ENCODE assay signal across 1 cellular context in genomic region chr3:10223676-10224639, GRCh38.
A peak's percentile ranks its signal among the peaks of the same experiment; 100 is the strongest.
TF ChIP-seq lines count a peak whose summit lies in the region.

No MANE protein-coding gene starts in this region.

TF ChIP-seq in HepG2, 621 proteins besides CTCF, POLR2A, EP300 and RAD21 (continued from another document):
- TF ChIP-seq PAXIP1 (CRISPR knock-in tag; conservative IDR thresholded peaks at IDR 0.05), result peak; percentile 88
- no peak for TF ChIP-seq ZC3H4 (CRISPR knock-in tag; IDR thresholded peaks at IDR 0.05; ENCODE audit: borderline replicate concordance)
- TF ChIP-seq ATF2 (CRISPR knock-in tag; IDR thresholded peaks at IDR 0.05), result 0 out of 2 replicates have a peak, but pooled peaks have one; percentile 35
- peak; percentile 62 for TF ChIP-seq ZNF281 (CRISPR knock-in tag; IDR thresholded peaks at IDR 0.05; ENCODE audit: borderline replicate concordance)
- peak; percentile 66; the same call in 1 of the 2 replicates for TF ChIP-seq FOXP4 (CRISPR knock-in tag; IDR thresholded peaks at IDR 0.05)
- no peak for TF ChIP-seq KLF6 (CRISPR knock-in tag; IDR thresholded peaks at IDR 0.05)
- TF ChIP-seq ZBTB44 (CRISPR knock-in tag; IDR thresholded peaks at IDR 0.05), result no peak; the same call in 1 of the 2 replicates
- TF ChIP-seq BCL6 (CRISPR knock-in tag; IDR thresholded peaks at IDR 0.05), result peak; percentile 74
- TF ChIP-seq ETV5 (CRISPR knock-in tag; IDR thresholded peaks at IDR 0.05; ENCODE audit: borderline replicate concordance), result peak; percentile 92
- TF ChIP-seq RXRB (CRISPR knock-in tag; IDR thresholded peaks at IDR 0.05; ENCODE audit: borderline replicate concordance), result peak; percentile 97
- TF ChIP-seq PREB (CRISPR knock-in tag; IDR thresholded peaks at IDR 0.05), result no peak
- TF ChIP-seq HDAC1 (CRISPR knock-in tag; IDR thresholded peaks at IDR 0.05), result peak; percentile 33; the same call in 1 of the 2 replicates
- peak; percentile 57; the same call in 1 of the 2 replicates for TF ChIP-seq ZNF317 (CRISPR knock-in tag; IDR thresholded peaks at IDR 0.05)
- no peak for TF ChIP-seq KDM1A (CRISPR knock-in tag; IDR thresholded peaks at IDR 0.05)
- TF ChIP-seq ZNF605 (CRISPR knock-in tag; IDR thresholded peaks at IDR 0.05), result peak; percentile 70
- peak; percentile 52; the same call in 1 of the 2 replicates for TF ChIP-seq ZNF644 (CRISPR knock-in tag; IDR thresholded peaks at IDR 0.05; ENCODE audit: low read depth)
- TF ChIP-seq NFE2 (CRISPR knock-in tag; IDR thresholded peaks at IDR 0.05), result no peak
- TF ChIP-seq ZNF280D (CRISPR knock-in tag; IDR thresholded peaks at IDR 0.05), result no peak
- no peak for TF ChIP-seq RFXANK (CRISPR knock-in tag; IDR thresholded peaks at IDR 0.05)
